8 cellular contexts compared by ENCODE assay signal in genomic region chr1:230641900-230642262, GRCh38. TPM values are rescaled to one million over a fixed set of nuclear protein-coding genes. Genes with fewer than 3 reads are reported as not detected.
A peak's percentile ranks its signal among the peaks of the same experiment; 100 is the strongest.
DNase-seq lines count a peak whose midpoint lies in the region; ATAC-seq and TF ChIP-seq lines count a peak whose summit lies in the region.

No MANE protein-coding gene starts in this region.

- peaks cover 19% of the 10 kb centered on the region for H3K4me1 ChIP-seq in foreskin keratinocyte

- peak; percentile 61 for DNase-seq in CMK (ENCODE audit: low read depth)
- DNase-seq in medulla oblongata (ENCODE audit: extremely low spot score), result peak; percentile 7
- DNase-seq in stimulated activated CD4-positive, alpha-beta T cell treated with anti-CD3 and anti-CD28 coated beads, Interleukin-12 subunit alpha, Interleukin-12 subunit beta, amount 100 ng/mL, for 4 hours, result no peak
- DNase-seq in SHP77 (lab: John Stamatoyannopoulos, UW), result no peak
- no peak for DNase-seq in foreskin keratinocyte
- no peak for DNase-seq in HCEC 1CT

- TF ChIP-seq CTCF in foreskin keratinocyte (conservative IDR thresholded peaks at IDR 0.05), result no peak

- ATAC-seq in HG02642 (IDR thresholded peaks at IDR 0.05; ENCODE audit: poor library complexity, unreplicated experiment) (peak; percentile 2), foreskin keratinocyte (no peak)

- peaks cover 23% of the 10 kb centered on the region for H3K27me3 ChIP-seq in foreskin keratinocyte

- H3K27ac ChIP-seq in angular gyrus (ENCODE audit: low read depth, low read length) (peak overlapping the region; percentile 67), foreskin keratinocyte (no peak overlapping the region)

RNA-seq across cellular contexts. Expression of gene COG2, which starts 0.4 kb away (rescaled TPM):
- 23.6 and 24.3 TPM in 2 replicates for total RNA-seq in foreskin keratinocyte
- 12.9 and 13.3 TPM in 2 replicates for polyA plus RNA-seq in foreskin keratinocyte

Comparison
In these comparisons a context has a peak if more than half of its experiments do, and no peak if none do; other contexts are left out.
1. DNase-seq: peak in CMK (single experiment) and medulla oblongata (single experiment); none in stimulated activated CD4-positive, alpha-beta T cell treated with anti-CD3 and anti-CD28 coated beads, Interleukin-12 subunit alpha, Interleukin-12 subunit beta, amount 100 ng/mL, for 4 hours (single experiment), SHP77 (0 of 2), foreskin keratinocyte (0 of 2) and HCEC 1CT (single experiment).